Comparison of ENCODE assay signal across 24 cellular contexts in genomic region chr1:26775666-26776065, GRCh38. TPM values are rescaled to one million over a fixed set of nuclear protein-coding genes. Genes with fewer than 3 reads are reported as not detected.
DNase-seq lines count a peak whose midpoint lies in the region; ATAC-seq and TF ChIP-seq lines count a peak whose summit lies in the region.
"Had no signal": no experiment of that assay in that cellular context is flagged by ENCODE, and none has a peak within 500 bp of the region (broad histone marks: within the 10 kb centered on the region; RNA-seq: fewer than 3 reads in every experiment).

No MANE protein-coding gene starts in this region.

- TF ChIP-seq POLR2A in heart left ventricle (IDR thresholded peaks at IDR 0.05) = no peak

- H3K4me1 ChIP-seq in neutrophil (ENCODE audit: control insufficient read depth in 1 of 2, insufficient read depth in 1 of 2, low read depth in 1 of 2, low read length in 1 of 2) (peaks cover 14 to 17% of the 10 kb centered on the region in 2 experiments), heart left ventricle (peaks cover 8 to 26% (median 14%) of the 10 kb centered on the region in 12 donors)
- H3K4me1 ChIP-seq: parathyroid adenoma had no signal

- H3K4me3 ChIP-seq in neutrophil (ENCODE audit: low read depth in 1 of 2, low read length in 1 of 2) (no peak overlapping the region), heart left ventricle (no peak overlapping the region)
- H3K4me3 ChIP-seq: BLaER1 treated with 17β-estradiol and CSF1 and Interleukin-3, amounts not matched to agents 10 nM and 100 nM; GM12878; right atrium auricular region had no signal

- H3K27ac ChIP-seq in neutrophil = peak overlapping the region; percentile 49
- peak overlapping the region in 1 of 12 donors; percentile 38 for H3K27ac ChIP-seq in heart left ventricle
- H3K27ac ChIP-seq: BLaER1 treated with 17β-estradiol and CSF1 and Interleukin-3, amounts not matched to agents 10 nM and 100 nM; parathyroid adenoma; right atrium auricular region had no signal

- H3K9me3 Mint-ChIP-seq in activated naive CD4-positive, alpha-beta T cell treated with anti-CD3 and anti-CD28 coated beads for 36 hours = no peaks in the 10 kb centered on the region
- no peaks in the 10 kb centered on the region for H3K9me3 Mint-ChIP-seq in endothelial cell (ENCODE audit: unreplicated experiment)
- H3K9me3 Mint-ChIP-seq: activated naive CD4-positive, alpha-beta T cell treated with anti-CD3 and anti-CD28 coated beads, Interleukin-2, amount 50 U/mL, for 24 hours; central memory CD8-positive, alpha-beta T cell had no signal

- no peak overlapping the region for H3K4me3 Mint-ChIP-seq in activated naive CD4-positive, alpha-beta T cell treated with anti-CD3 and anti-CD28 coated beads for 36 hours
- peak overlapping the region; percentile 65 for H3K4me3 Mint-ChIP-seq in endothelial cell (ENCODE audit: unreplicated experiment)
- H3K4me3 Mint-ChIP-seq: activated naive CD4-positive, alpha-beta T cell treated with anti-CD3 and anti-CD28 coated beads, Interleukin-2, amount 50 U/mL, for 24 hours; central memory CD8-positive, alpha-beta T cell had no signal

- intact Hi-C loops in activated naive CD4-positive, alpha-beta T cell treated with anti-CD3 and anti-CD28 coated beads for 36 hours (cut with micrococcal nuclease) = no loop called here
- intact Hi-C loops in heart left ventricle (cut with DNase I) = no loop called here

- H3K27ac Mint-ChIP-seq in activated naive CD4-positive, alpha-beta T cell treated with anti-CD3 and anti-CD28 coated beads for 36 hours = peak overlapping the region; percentile 34
- H3K27ac Mint-ChIP-seq in endothelial cell (ENCODE audit: unreplicated experiment) = peak overlapping the region; percentile 72
- H3K27ac Mint-ChIP-seq: activated naive CD4-positive, alpha-beta T cell treated with anti-CD3 and anti-CD28 coated beads, Interleukin-2, amount 50 U/mL, for 24 hours had no signal

- no peaks in the 10 kb centered on the region for H3K27me3 Mint-ChIP-seq in activated naive CD4-positive, alpha-beta T cell treated with anti-CD3 and anti-CD28 coated beads for 36 hours (ENCODE audit: low read depth)
- H3K27me3 Mint-ChIP-seq in endothelial cell (ENCODE audit: unreplicated experiment) = peaks cover 16% of the 10 kb centered on the region
- H3K27me3 Mint-ChIP-seq: activated naive CD4-positive, alpha-beta T cell treated with anti-CD3 and anti-CD28 coated beads, Interleukin-2, amount 50 U/mL, for 24 hours; central memory CD8-positive, alpha-beta T cell had no signal

- WGBS in heart left ventricle, 4 donors = 72 to 80% (median 80%) methylated on average over 4 of the region's 4 CpGs

- DNase-seq in activated naive CD4-positive, alpha-beta T cell treated with anti-CD3 and anti-CD28 coated beads for 36 hours = no peak
- no peak for DNase-seq in activated naive CD4-positive, alpha-beta T cell treated with Interleukin-2 at 50 U/mL for 16 hours
- DNase-seq in NCI-H226 (peak; percentile 63), endothelial cell (ENCODE audit: low spot score) (no peak), A172 (ENCODE audit: low spot score) (no peak), heart left ventricle (no peak)
- DNase-seq: EL; HCEC 1CT; KG1; NCI-H1436; NCI-H2081 treated with DMSO at 0.1 percent for 48 hours; NCI-H345; NCI-H774; RPMI8226; stimulated activated CD4-positive, alpha-beta T cell treated with anti-CD3 and anti-CD28 coated beads, Interleukin-2, amount 100 ng/mL, for 48 hours had no signal

- TF ChIP-seq CTCF in endothelial cell (IDR thresholded peaks at IDR 0.05; ENCODE audit: unreplicated experiment) (no peak), neutrophil (IDR thresholded peaks at IDR 0.05) (no peak), heart left ventricle (IDR thresholded peaks at IDR 0.05) (no peak)

- no peaks in the 10 kb centered on the region for H3K27me3 ChIP-seq in neutrophil
- no peaks in the 10 kb centered on the region for H3K27me3 ChIP-seq in heart left ventricle
- H3K27me3 ChIP-seq: BLaER1 treated with 17β-estradiol and CSF1 and Interleukin-3, amounts not matched to agents 10 nM and 100 nM; right atrium auricular region had no signal

- CTCF ChIA-PET in activated naive CD4-positive, alpha-beta T cell treated with anti-CD3 and anti-CD28 coated beads for 36 hours (lab: Charles Lee) = no interaction called here

- H3K36me3 ChIP-seq in neutrophil (peaks cover 94% of the 10 kb centered on the region), heart left ventricle (peaks cover 8 to 100% (median 100%) of the 10 kb centered on the region in 9 donors)

- peaks cover 24% of the 10 kb centered on the region for H3K4me1 Mint-ChIP-seq in activated naive CD4-positive, alpha-beta T cell treated with anti-CD3 and anti-CD28 coated beads for 36 hours (ENCODE audit: low read depth)
- H3K4me1 Mint-ChIP-seq in endothelial cell (ENCODE audit: unreplicated experiment) = peaks cover 12% of the 10 kb centered on the region

- ATAC-seq in heart left ventricle = no peak
- ATAC-seq in HG03460 (IDR thresholded peaks at IDR 0.05; ENCODE audit: unreplicated experiment) = no peak
- ATAC-seq: activated CD4-positive, CD25-positive, alpha-beta regulatory T cell treated with anti-CD3 and anti-CD28 coated beads, Interleukin-2, amount 50 U/mL, for 24 hours; GM12878 had no signal

- H3K9me3 ChIP-seq in neutrophil = no peaks in the 10 kb centered on the region
- H3K9me3 ChIP-seq in heart left ventricle = no peaks in the 10 kb centered on the region
- H3K9me3 ChIP-seq: BLaER1 treated with 17β-estradiol and CSF1 and Interleukin-3, amounts not matched to agents 10 nM and 100 nM; right atrium auricular region had no signal

- H3K36me3 Mint-ChIP-seq in activated naive CD4-positive, alpha-beta T cell treated with anti-CD3 and anti-CD28 coated beads for 36 hours (ENCODE audit: low read depth) = peaks cover 68% of the 10 kb centered on the region
- H3K36me3 Mint-ChIP-seq in endothelial cell (ENCODE audit: low read depth, unreplicated experiment) = peaks cover 76% of the 10 kb centered on the region

RNA-seq across cellular contexts. Expression of gene PIGV, which starts 12.1 kb away (rescaled TPM):
- total RNA-seq in activated naive CD4-positive, alpha-beta T cell treated with anti-CD3 and anti-CD28 coated beads for 36 hours = 10 to 100 TPM; 10.6 to 11.2 TPM
- total RNA-seq in endothelial cell (ENCODE audit: unreplicated experiment) (7.6 TPM), heart left ventricle (1 to 10 TPM; 4.3 to 8.8 (median 5.6) TPM)
- total RNA-seq in A172 (2014; rRNA removed; shearing (Covaris generic)) = 8.0 and 8.9 TPM in 2 replicates
- 1 to 10 TPM; 2.7 to 4.4 TPM for polyA plus RNA-seq in heart left ventricle

RNA-seq across cellular contexts. Expression of gene ZDHHC18, which starts 50.8 kb away (rescaled TPM):
- 10 to 100 TPM; 37.3 to 39.0 TPM for total RNA-seq in activated naive CD4-positive, alpha-beta T cell treated with anti-CD3 and anti-CD28 coated beads for 36 hours
- total RNA-seq in endothelial cell (ENCODE audit: unreplicated experiment) = 32.4 TPM
- total RNA-seq in A172 (2014; rRNA removed; shearing (Covaris generic)) = 15.0 and 32.4 TPM in 2 replicates
- 10 to 100 TPM in 8 of 9 donors, 1 to 10 TPM in 1; 9.2 to 22.5 (median 12.2) TPM for total RNA-seq in heart left ventricle
- polyA plus RNA-seq in heart left ventricle = 10 to 100 TPM in 1 of 2 donors, 1 to 10 TPM in 1; 8.7 to 18.5 TPM
